In the genomic region with DNA sequence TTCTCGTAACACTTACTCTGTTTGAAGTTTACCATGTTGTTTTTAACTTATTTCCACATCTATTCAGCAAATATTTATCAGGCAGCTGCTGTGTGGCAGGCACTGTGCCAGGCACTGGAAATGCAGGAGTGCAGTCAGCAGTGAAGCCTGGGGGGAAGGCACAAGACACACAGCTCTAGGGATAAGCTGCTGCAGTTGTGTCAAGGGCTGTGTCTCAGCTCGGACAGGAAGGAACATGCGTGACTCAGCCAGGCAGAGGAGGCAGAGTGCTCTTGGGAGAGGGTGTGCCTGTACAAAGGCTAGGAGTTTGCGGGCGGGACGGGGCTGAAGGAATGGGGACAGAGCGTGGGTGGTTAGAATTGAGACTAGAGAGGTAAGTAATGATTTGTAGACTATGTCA, we compare ENCODE assay signal across 8 cellular contexts. TPM values are rescaled to one million over a fixed set of nuclear protein-coding genes. Genes with fewer than 3 reads are reported as not detected.
DNase-seq lines count a peak whose midpoint lies in the region; TF ChIP-seq lines count a peak whose summit lies in the region.

No MANE protein-coding gene starts in this region.

- no peaks in the 10 kb centered on the region for H3K27me3 ChIP-seq in AG04450 (ENCODE audit: control insufficient read depth, insufficient read depth, low read length)
- no peaks in the 10 kb centered on the region for H3K27me3 ChIP-seq in MG63
- H3K27me3 ChIP-seq in muscle layer of duodenum (ENCODE audit: low read depth, low read length) = no peaks in the 10 kb centered on the region

- POLR2A ChIA-PET in AG04450 (lab: Yijun Ruan, JAX) = interaction anchor here (0.9 kb wide), 1 partner anchor 25 kb away, joined by 4 read pairs; the partner anchor contains the start of gene LYSMD4

- CTCF ChIA-PET in AG04450 (lab: Charles Lee) = interaction anchor here (1.5 to 2.8 kb wide), 3 partner anchors 48 to 436 kb away, joined by 12 to 14 read pairs (median 12); no protein-coding TSS in a partner anchor

- no peak for TF ChIP-seq CTCF in AG04450 (IDR thresholded peaks at IDR 0.05; ENCODE audit: low read depth, low read length)
- no peak for TF ChIP-seq CTCF in epithelial cell of esophagus (IDR thresholded peaks at IDR 0.05; ENCODE audit: insufficient read depth, low read depth, low read length, missing control alignments)

- H3K27ac ChIP-seq in AG04450 (ENCODE audit: low read depth, low read length) (no peak overlapping the region), muscle layer of duodenum (ENCODE audit: low read length) (peak overlapping the region; percentile 22)

- no peak overlapping the region for H3K4me3 ChIP-seq in AG04450 (ENCODE audit: low read depth, low read length)
- H3K4me3 ChIP-seq in MG63 = no peak overlapping the region
- H3K4me3 ChIP-seq in epithelial cell of esophagus (ENCODE audit: low read length) = no peak overlapping the region
- H3K4me3 ChIP-seq in muscle layer of duodenum (ENCODE audit: low read depth in 1 of 2, low read length in 2 of 2) = no peak overlapping the region

- peaks cover 9 to 32% of the 10 kb centered on the region in 2 donors for H3K4me1 ChIP-seq in muscle layer of duodenum (ENCODE audit: control insufficient read depth in 1 of 2, insufficient read depth in 2 of 2, low read length in 2 of 2)

- H3K36me3 ChIP-seq in MG63 = peaks cover 63% of the 10 kb centered on the region
- peaks cover 17 to 21% of the 10 kb centered on the region in 2 donors for H3K36me3 ChIP-seq in muscle layer of duodenum (ENCODE audit: control insufficient read depth in 1 of 2, insufficient read depth in 2 of 2, low read length in 2 of 2)

- no peaks in the 10 kb centered on the region for H3K9me3 ChIP-seq in AG04450 (ENCODE audit: control insufficient read depth, insufficient read depth, low read length)
- no peaks in the 10 kb centered on the region for H3K9me3 ChIP-seq in MG63
- H3K9me3 ChIP-seq in muscle layer of duodenum (ENCODE audit: control insufficient read depth in 1 of 2, low read length in 2 of 2) = no peaks in the 10 kb centered on the region

- DNase-seq in AG04450 (ENCODE audit: low read depth, low spot score) = peak; percentile 53
- peak; percentile 47 for DNase-seq in MG63
- peak; percentile 95 for DNase-seq in epithelial cell of esophagus (ENCODE audit: low read depth)
- DNase-seq in NCI-H2171 treated with DMSO at 0.1 percent for 48 hours (lab: John Stamatoyannopoulos, UW) = no peak
- no peak for DNase-seq in OCI-M1 (lab: John Stamatoyannopoulos, UW)
- DNase-seq in stimulated activated CD4-positive, alpha-beta T cell treated with anti-CD3 and anti-CD28 coated beads, Interleukin-1b, Interleukin-23, amount 100 ng/mL, for 48 hours = no peak
- DNase-seq in NCI-H748 (lab: John Stamatoyannopoulos, UW; ENCODE audit: unreplicated experiment) = no peak

RNA-seq across cellular contexts. Expression of gene LYSMD4, which starts 24.7 kb away (rescaled TPM):
- polyA plus RNA-seq in AG04450 (2011; rRNA removed) = 3.2 and 3.3 TPM in 2 replicates
- 4.5 and 5.2 TPM in 2 replicates for polyA minus RNA-seq in AG04450 (2011; rRNA and poly(A)+ RNA removed)
- 7.0 and 7.6 TPM in 2 replicates for total RNA-seq in MG63 (2014; rRNA removed; shearing (Covaris generic); ENCODE audit: low replicate concordance)

Comparison
In these comparisons a context has a peak if more than half of its experiments do, and no peak if none do; other contexts are left out.
1. DNase-seq: peak in AG04450 (single experiment), MG63 (single experiment) and epithelial cell of esophagus (single experiment); none in NCI-H2171 treated with DMSO at 0.1 percent for 48 hours (single experiment), OCI-M1 (single experiment), stimulated activated CD4-positive, alpha-beta T cell treated with anti-CD3 and anti-CD28 coated beads, Interleukin-1b, Interleukin-23, amount 100 ng/mL, for 48 hours (single experiment) and NCI-H748 (single experiment).